19 cellular contexts compared by ENCODE assay signal in the genomic region with DNA sequence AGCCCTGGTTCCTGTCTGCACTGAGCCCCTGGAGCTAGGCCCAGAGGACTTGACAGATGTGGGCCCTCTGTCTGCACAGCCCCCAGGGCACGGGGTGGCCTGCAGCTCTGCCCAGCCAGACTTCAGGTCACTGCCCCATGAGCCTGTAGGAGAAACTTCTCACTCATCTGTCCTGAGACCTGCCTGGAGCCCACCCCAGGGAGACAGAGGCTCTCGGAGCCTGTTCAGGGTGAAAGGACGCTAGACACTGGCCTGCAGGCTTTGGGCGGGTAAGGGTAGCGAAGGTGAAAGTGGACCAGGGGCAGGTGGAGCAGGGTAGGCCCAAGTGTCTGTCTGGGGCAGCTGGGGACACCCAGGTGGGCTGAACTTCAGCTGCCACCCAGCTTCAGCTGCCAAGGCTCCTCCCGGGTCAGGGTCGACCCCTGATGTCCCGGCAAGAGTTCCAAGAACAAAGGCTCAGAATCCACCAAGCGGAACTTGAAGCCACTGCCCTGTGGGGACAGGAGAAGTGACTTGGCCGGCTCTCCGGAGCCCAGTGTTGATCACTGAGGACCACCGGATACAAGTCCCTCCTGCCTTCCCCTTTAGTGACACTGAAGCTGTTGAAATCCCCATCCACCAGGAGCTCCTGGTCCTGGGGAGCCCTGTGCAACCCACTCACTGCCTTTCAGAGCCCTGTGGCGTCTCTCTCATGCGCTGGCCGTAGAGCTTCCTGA.
DNase-seq lines count a peak whose midpoint lies in the region; ATAC-seq and TF ChIP-seq lines count a peak whose summit lies in the region.
"Had no signal": no experiment of that assay in that cellular context is flagged by ENCODE, and none has a peak within 500 bp of the region (broad histone marks: within the 10 kb centered on the region; RNA-seq: fewer than 3 reads in every experiment).

No MANE protein-coding gene starts in this region.

- H3K4me1 ChIP-seq in right atrium auricular region (peaks cover 0 to 25% of the 10 kb centered on the region in 2 donors), mucosa of descending colon (ENCODE audit: low read depth) (peaks cover 16% of the 10 kb centered on the region)

- no peaks in the 10 kb centered on the region for H3K9me3 ChIP-seq in right atrium auricular region
- no peaks in the 10 kb centered on the region for H3K9me3 ChIP-seq in mucosa of descending colon
- H3K9me3 ChIP-seq: stomach had no signal

- TF ChIP-seq CTCF in right atrium auricular region (IDR thresholded peaks at IDR 0.05) = no peak
- TF ChIP-seq CTCF in mucosa of descending colon (IDR thresholded peaks at IDR 0.05) = no peak

- intact Hi-C loops in Right ventricle myocardium inferior (cut with DNase I) (loop anchor here (10.0 kb wide), 1 partner anchor 340 kb away; no protein-coding TSS in a partner anchor), Right ventricle myocardium superior (cut with DNase I) (no loop called here), mucosa of descending colon (cut with DNase I, micrococcal nuclease) (no loop called here)

- no peak for ATAC-seq in Right ventricle myocardium inferior
- no peak for ATAC-seq in Right ventricle myocardium superior (ENCODE audit: poor library complexity)
- ATAC-seq in mucosa of descending colon = no peak
- ATAC-seq in GM21786 (IDR thresholded peaks at IDR 0.05; ENCODE audit: unreplicated experiment) = no peak
- ATAC-seq in HG02571 (IDR thresholded peaks at IDR 0.05; ENCODE audit: unreplicated experiment) = no peak
- ATAC-seq: activated T-cell treated with anti-CD3 and anti-CD28 coated beads, Interleukin-2, amount 50 U/mL, for 72 hours; left colon had no signal

- peak; percentile 68 for DNase-seq in Right ventricle myocardium inferior (ENCODE audit: missing footprints)
- DNase-seq in right atrium auricular region (ENCODE audit: low spot score) = no peak
- peak; percentile 31 for DNase-seq in Right ventricle myocardium superior
- peak in 2 of 3 donors; percentile 21 to 27 for DNase-seq in mucosa of descending colon
- no peak for DNase-seq in activated T-cell treated with anti-CD3 and anti-CD28 coated beads, Interleukin-2, amount 50 U/mL, for 1 hour
- DNase-seq in occipital lobe (lab: John Stamatoyannopoulos, UW) = no peak
- DNase-seq: activated CD4-positive, CD25-positive, alpha-beta regulatory T cell treated with anti-CD3 and anti-CD28 coated beads, Interleukin-2, amount 50 U/mL, for 72 hours; activated CD8-positive, alpha-beta memory T cell treated with anti-CD3 and anti-CD28 coated beads for 24 hours; activated T-cell treated with anti-CD3 and anti-CD28 coated beads, Interleukin-2, amount 50 U/mL, for 72 hours; GDM1; H7; NCI-H1694; NCI-H2227 treated with DMSO at 0.1 percent for 48 hours; stimulated activated CD4-positive, alpha-beta T cell treated with anti-CD3 and anti-CD28 coated beads, Interleukin-2, amount 100 ng/mL, for 48 hours; stomach had no signal

- no peak overlapping the region for H3K27ac ChIP-seq in right atrium auricular region
- H3K27ac ChIP-seq: foreskin keratinocyte, stomach had no signal

- no peaks in the 10 kb centered on the region for H3K36me3 ChIP-seq in right atrium auricular region
- H3K36me3 ChIP-seq in mucosa of descending colon (ENCODE audit: low read depth) = no peaks in the 10 kb centered on the region

- H3K4me3 ChIP-seq in right atrium auricular region (no peak overlapping the region), mucosa of descending colon (no peak overlapping the region)
- H3K4me3 ChIP-seq: stomach had no signal

- H3K27me3 ChIP-seq in right atrium auricular region = no peaks in the 10 kb centered on the region
- H3K27me3 ChIP-seq: foreskin keratinocyte, stomach had no signal

Comparison
In these comparisons a context has a peak if more than half of its experiments do, and no peak if none do; other contexts are left out.
1. DNase-seq: peak in Right ventricle myocardium inferior (single experiment), Right ventricle myocardium superior (single experiment) and mucosa of descending colon (2 of 3); none in right atrium auricular region (single experiment), activated T-cell treated with anti-CD3 and anti-CD28 coated beads, Interleukin-2, amount 50 U/mL, for 1 hour (single experiment) and occipital lobe (single experiment).